21 cellular contexts compared by ENCODE assay signal in the genomic region with DNA sequence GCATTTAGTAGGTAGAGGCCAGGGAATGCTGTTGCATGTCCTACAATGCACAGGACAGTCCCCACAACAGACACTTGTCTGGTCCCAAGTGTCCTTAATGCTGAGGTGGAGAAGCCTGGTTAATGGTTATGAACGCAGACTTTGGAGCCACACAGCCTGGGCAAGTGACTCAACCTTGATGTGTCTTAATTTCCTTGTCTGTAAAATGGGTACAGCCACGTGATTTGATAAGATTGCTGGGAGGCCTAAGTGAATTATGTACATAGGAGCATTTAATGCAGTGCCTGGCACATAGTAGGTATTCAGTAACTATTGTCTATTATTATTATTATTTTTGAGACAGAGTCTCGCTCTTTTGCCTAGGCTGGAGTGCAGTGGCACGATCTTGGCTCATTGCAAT. TPM values are rescaled to one million over a fixed set of nuclear protein-coding genes. Genes with fewer than 3 reads are reported as not detected.
DNase-seq lines count a peak whose midpoint lies in the region; ATAC-seq, FAIRE-seq and TF ChIP-seq lines count a peak whose summit lies in the region.
"Had no signal": no experiment of that assay in that cellular context is flagged by ENCODE, and none has a peak within 500 bp of the region (broad histone marks: within the 10 kb centered on the region; RNA-seq: fewer than 3 reads in every experiment).

No MANE protein-coding gene starts in this region.

- H3K27me3 ChIP-seq in HepG2 (ENCODE audit: control insufficient read depth in 1 of 2, insufficient read depth in 2 of 2, low read length in 2 of 2) (peaks cover 0 to 25% of the 10 kb centered on the region in 2 experiments; a peak in 2 of 5 replicates), right lobe of liver (no peaks in the 10 kb centered on the region)
- H3K27me3 ChIP-seq: BLaER1 treated with 17β-estradiol and CSF1 and Interleukin-3, amounts not matched to agents 10 nM and 100 nM had no signal

- no peak for TF ChIP-seq RAD21 in HepG2 (CRISPR knock-in tag; IDR thresholded peaks at IDR 0.05)

- H2AFZ ChIP-seq in HepG2 (ENCODE audit: low read length) = no peak overlapping the region

- TF ChIP-seq EP300 in HepG2 (IDR thresholded peaks at IDR 0.05; ENCODE audit: low read depth in 2 of 2, low read length in 2 of 2) (no peak), HepG2 (CRISPR knock-in tag; IDR thresholded peaks at IDR 0.05; ENCODE audit: borderline replicate concordance) (no peak)

- intact Hi-C loops in HepG2 (cut with micrococcal nuclease; ENCODE audit: unreplicated experiment) = no loop called here
- intact Hi-C loops in right lobe of liver (cut with DNase I) = no loop called here

- no peak overlapping the region for H3K9ac ChIP-seq in HepG2 (ENCODE audit: insufficient read depth, low read depth, low read length)
- H3K9ac ChIP-seq: BLaER1 treated with 17β-estradiol and CSF1 and Interleukin-3, amounts not matched to agents 10 nM and 100 nM had no signal

- H4K20me1 ChIP-seq in HepG2 (ENCODE audit: insufficient read depth, low read length) = no peaks in the 10 kb centered on the region; the same call in 1 of the 2 replicates

- no peaks in the 10 kb centered on the region for H3K9me3 Mint-ChIP-seq in chondrocyte (ENCODE audit: low read depth)
- H3K9me3 Mint-ChIP-seq: CD4-positive, alpha-beta T cell; CD8-positive, alpha-beta T cell had no signal

- H3K4me3 ChIP-seq in HepG2 (replicated peaks in 1 of 3; ENCODE audit: insufficient read depth in 1 of 3, low read depth in 2 of 3, low read length in 3 of 3) = no peak overlapping the region
- no peak overlapping the region for H3K4me3 ChIP-seq in right lobe of liver
- H3K4me3 ChIP-seq: A549; BLaER1 treated with 17β-estradiol and CSF1 and Interleukin-3, amounts not matched to agents 10 nM and 100 nM had no signal

- ATAC-seq in HepG2 = no peak
- ATAC-seq in right lobe of liver = no peak
- ATAC-seq in left lobe of liver = no peak
- ATAC-seq: A549; CD8-positive, alpha-beta T cell had no signal

- H3K27ac ChIP-seq in HepG2 (ENCODE audit: extremely low read length, insufficient read depth, low read length) = no peak overlapping the region
- H3K27ac ChIP-seq in right lobe of liver = no peak overlapping the region
- H3K27ac ChIP-seq: 22Rv1; A549; BLaER1 treated with 17β-estradiol and CSF1 and Interleukin-3, amounts not matched to agents 10 nM and 100 nM; C4-2B had no signal

- no peak for DNase-seq in HepG2 (ENCODE audit: low spot score)
- DNase-seq in right lobe of liver = no peak
- DNase-seq in chondrocyte (ENCODE audit: low spot score) = peak; percentile 2
- no peak for DNase-seq in NCI-H1105 (lab: John Stamatoyannopoulos, UW)
- DNase-seq in left lobe of liver (ENCODE audit: low spot score) = no peak
- DNase-seq: AML-193; Caco-2; Calu3; CD4-positive, alpha-beta T cell; CD8-positive, alpha-beta T cell; DMS79 treated with DMSO at 0.1 percent for 48 hours; GF-D8 had no signal

- no peak for FAIRE-seq in HepG2 (lab: Jason Lieb, UNC)
- FAIRE-seq: A549, D721Med, G401.6, GM12891, GM19239 had no signal

- peaks cover 20% of the 10 kb centered on the region for H3K4me1 Mint-ChIP-seq in chondrocyte (ENCODE audit: low read depth)

- no peak overlapping the region for H3K27ac Mint-ChIP-seq in chondrocyte (ENCODE audit: unreplicated experiment)
- H3K27ac Mint-ChIP-seq: B cell; CD4-positive, alpha-beta T cell; CD8-positive, alpha-beta T cell had no signal

- TF ChIP-seq CTCF in HepG2 (CRISPR knock-in tag; IDR thresholded peaks at IDR 0.05) (no peak), right lobe of liver (IDR thresholded peaks at IDR 0.05) (no peak), chondrocyte (IDR thresholded peaks at IDR 0.05) (no peak)

- no peak overlapping the region for H3K4me3 Mint-ChIP-seq in chondrocyte (ENCODE audit: unreplicated experiment)
- H3K4me3 Mint-ChIP-seq: B cell; CD4-positive, alpha-beta T cell; CD8-positive, alpha-beta T cell had no signal

- CTCF ChIA-PET in HepG2 (lab: Yijun Ruan, JAX; ENCODE audit: low intra/inter-chr PET ratio, low total read pairs) = no interaction called here

- no TSS peak for BruUV-seq in HepG2 (replicated peaks; lab: Mats Ljungman, UMichigan)

- H3K36me3 Mint-ChIP-seq in chondrocyte (ENCODE audit: low read depth) = no peaks in the 10 kb centered on the region
- H3K36me3 Mint-ChIP-seq: CD8-positive, alpha-beta T cell had no signal

- no peak for TF ChIP-seq POLR2A in HepG2 (IDR thresholded peaks at IDR 0.05; ENCODE audit: insufficient read depth in 1 of 2, low read depth in 2 of 2, low read length in 2 of 2)
- TF ChIP-seq POLR2A in right lobe of liver (IDR thresholded peaks at IDR 0.05) = no peak

- H3K36me3 ChIP-seq in HepG2 (replicated peaks in 1 of 2; ENCODE audit: control insufficient read depth in 1 of 2, insufficient read depth in 2 of 2, low read length in 2 of 2) = no peaks in the 10 kb centered on the region
- no peaks in the 10 kb centered on the region for H3K36me3 ChIP-seq in right lobe of liver

- POLR2A ChIA-PET in HepG2 (lab: Yijun Ruan, JAX) = no interaction called here

- no peaks in the 10 kb centered on the region for H3K79me2 ChIP-seq in HepG2 (ENCODE audit: insufficient read depth, low read length)

- WGBS in HepG2 (ENCODE audit: low lambda C conversion rate) = 20% methylated on average over 4 of the region's 4 CpGs
- WGBS in right lobe of liver (ENCODE audit: insufficient coverage, low coverage, low lambda C conversion rate, missing lambda C conversion rate) = 81% methylated on average over 3 of the region's 4 CpGs

- H3K4me2 ChIP-seq in HepG2 (ENCODE audit: low read depth, low read length) = no peak overlapping the region
- H3K4me2 ChIP-seq: A549; BLaER1 treated with 17β-estradiol and CSF1 and Interleukin-3, amounts not matched to agents 10 nM and 100 nM had no signal

- H3K27me3 Mint-ChIP-seq in chondrocyte (ENCODE audit: low read depth) = no peaks in the 10 kb centered on the region

- in situ Hi-C loops in HepG2 (cut with HindIII; ENCODE audit: extremely low pct_ligation_motif_present, low pct_unique_long_range_greater_than_20kb) = no loop called here

- H3K9me3 ChIP-seq in HepG2 (ENCODE audit: low read length) (no peaks in the 10 kb centered on the region), right lobe of liver (no peaks in the 10 kb centered on the region)
- H3K9me3 ChIP-seq: A549, Caco-2 had no signal

- H3K4me1 ChIP-seq in HepG2 (ENCODE audit: insufficient read depth, low read length) (no peaks in the 10 kb centered on the region), right lobe of liver (no peaks in the 10 kb centered on the region)
- H3K4me1 ChIP-seq: A549, Caco-2 had no signal

RNA-seq across cellular contexts. Expression of a gene that starts 11.4 kb away (rescaled TPM):
- total RNA-seq in HepG2 (2016; rRNA removed; fragmentation: Illumina TruSeq; extraction: Trizol) (not detected in 2 replicates), right lobe of liver (under 1 TPM in 5 of 6 experiments, not detected in 1; 0.18 to 0.51 (median 0.22) TPM), chondrocyte (2.9 to 14.6 TPM (median 13.0 TPM) in 3 replicates), left lobe of liver (0.20 TPM)
- not detected in 2 replicates for total RNA-seq in HepG2 (2016; cell fraction: cytosol; rRNA removed; fragmentation: Illumina TruSeq; extraction: Trizol; ENCODE audit: low read depth)
- total RNA-seq in HepG2 (2016; cell fraction: insoluble cytoplasmic fraction; rRNA removed; fragmentation: Illumina TruSeq; extraction: Trizol) = not detected in 2 replicates
- not detected in 2 replicates for total RNA-seq in HepG2 (2016; cell fraction: membrane; rRNA removed; fragmentation: Illumina TruSeq; extraction: Trizol)
- not detected in 2 replicates for total RNA-seq in HepG2 (2016; cell fraction: nucleus; rRNA removed; fragmentation: Illumina TruSeq; extraction: Trizol)
- polyA plus RNA-seq in HepG2 (2011; rRNA removed) = not detected in 2 replicates
- polyA plus RNA-seq in HepG2 (2011; cell fraction: cytosol; rRNA removed) = not detected in 2 replicates
- polyA plus RNA-seq in HepG2 (2011; cell fraction: nucleus; rRNA removed) = not detected in 2 replicates
- polyA plus RNA-seq in HepG2 (2012) = not detected in 2 replicates
- not detected in 2 replicates for polyA plus RNA-seq in HepG2 (2016; cell fraction: cytosol; fragmentation: Illumina TruSeq; extraction: Trizol; ENCODE audit: low read depth)
- not detected in 2 replicates for polyA plus RNA-seq in HepG2 (2016; cell fraction: insoluble cytoplasmic fraction; fragmentation: Illumina TruSeq; extraction: Trizol; ENCODE audit: low read depth)
- not detected in 2 replicates for polyA plus RNA-seq in HepG2 (2016; cell fraction: membrane; fragmentation: Illumina TruSeq; extraction: Trizol; ENCODE audit: low read depth)
- not detected in 2 replicates for polyA plus RNA-seq in HepG2 (2016; cell fraction: nucleus; fragmentation: Illumina TruSeq; extraction: Trizol; ENCODE audit: insufficient read depth, low read depth)
- not detected in 2 replicates for polyA minus RNA-seq in HepG2 (2011; rRNA and poly(A)+ RNA removed; ENCODE audit: low replicate concordance)
- not detected in 2 replicates for polyA minus RNA-seq in HepG2 (2011; cell fraction: cytosol; rRNA and poly(A)+ RNA removed)
- not detected in 2 replicates for polyA minus RNA-seq in HepG2 (2011; cell fraction: nucleus; rRNA and poly(A)+ RNA removed)
- total RNA-seq: CD4-positive, alpha-beta T cell; CD8-positive, alpha-beta T cell had no signal

RNA-seq across cellular contexts. Expression of a gene that starts 52.9 kb away (rescaled TPM):
- total RNA-seq in HepG2 (2016; rRNA removed; fragmentation: Illumina TruSeq; extraction: Trizol) (8.4 and 9.7 TPM in 2 replicates), right lobe of liver (1 to 10 TPM; 2.3 to 3.2 (median 2.7) TPM), chondrocyte (4.3 to 4.6 TPM (median 4.4 TPM) in 3 replicates), left lobe of liver (2.6 TPM)
- 1.2 and 1.3 TPM in 2 replicates for total RNA-seq in HepG2 (2016; cell fraction: cytosol; rRNA removed; fragmentation: Illumina TruSeq; extraction: Trizol; ENCODE audit: low read depth)
- total RNA-seq in HepG2 (2016; cell fraction: insoluble cytoplasmic fraction; rRNA removed; fragmentation: Illumina TruSeq; extraction: Trizol) = 7.8 and 8.8 TPM in 2 replicates
- 3.7 and 4.2 TPM in 2 replicates for total RNA-seq in HepG2 (2016; cell fraction: membrane; rRNA removed; fragmentation: Illumina TruSeq; extraction: Trizol)
- total RNA-seq in HepG2 (2016; cell fraction: nucleus; rRNA removed; fragmentation: Illumina TruSeq; extraction: Trizol) = 5.4 and 5.7 TPM in 2 replicates
- polyA plus RNA-seq in HepG2 (2011; rRNA removed) = 3.7 and 4.1 TPM in 2 replicates
- polyA plus RNA-seq in HepG2 (2011; cell fraction: cytosol; rRNA removed) = 4.0 and 4.1 TPM in 2 replicates
- 2.9 and 3.2 TPM in 2 replicates for polyA plus RNA-seq in HepG2 (2011; cell fraction: nucleus; rRNA removed)
- 2.7 and 3.3 TPM in 2 replicates for polyA plus RNA-seq in HepG2 (2012)
- 0.53 and 0.58 TPM in 2 replicates for polyA plus RNA-seq in HepG2 (2016; cell fraction: cytosol; fragmentation: Illumina TruSeq; extraction: Trizol; ENCODE audit: low read depth)
- polyA plus RNA-seq in HepG2 (2016; cell fraction: insoluble cytoplasmic fraction; fragmentation: Illumina TruSeq; extraction: Trizol; ENCODE audit: low read depth) = 7.8 and 8.0 TPM in 2 replicates
- polyA plus RNA-seq in HepG2 (2016; cell fraction: membrane; fragmentation: Illumina TruSeq; extraction: Trizol; ENCODE audit: low read depth) = 1.7 and 2.1 TPM in 2 replicates
- 4.3 and 4.4 TPM in 2 replicates for polyA plus RNA-seq in HepG2 (2016; cell fraction: nucleus; fragmentation: Illumina TruSeq; extraction: Trizol; ENCODE audit: insufficient read depth, low read depth)
- 14.6 and 20.7 TPM in 2 replicates for polyA minus RNA-seq in HepG2 (2011; rRNA and poly(A)+ RNA removed; ENCODE audit: low replicate concordance)
- 6.3 and 6.7 TPM in 2 replicates for polyA minus RNA-seq in HepG2 (2011; cell fraction: cytosol; rRNA and poly(A)+ RNA removed)
- 12.4 and 13.6 TPM in 2 replicates for polyA minus RNA-seq in HepG2 (2011; cell fraction: nucleus; rRNA and poly(A)+ RNA removed)

RNA-seq across cellular contexts. Expression of a gene that starts 53.1 kb away (rescaled TPM):
- 161 and 187 TPM in 2 replicates for total RNA-seq in HepG2 (2016; rRNA removed; fragmentation: Illumina TruSeq; extraction: Trizol)
- total RNA-seq in HepG2 (2016; cell fraction: cytosol; rRNA removed; fragmentation: Illumina TruSeq; extraction: Trizol; ENCODE audit: low read depth) = 32.3 and 33.7 TPM in 2 replicates
- 167 and 188 TPM in 2 replicates for total RNA-seq in HepG2 (2016; cell fraction: insoluble cytoplasmic fraction; rRNA removed; fragmentation: Illumina TruSeq; extraction: Trizol)
- total RNA-seq in HepG2 (2016; cell fraction: membrane; rRNA removed; fragmentation: Illumina TruSeq; extraction: Trizol) = 30.4 and 39.3 TPM in 2 replicates
- 102 and 109 TPM in 2 replicates for total RNA-seq in HepG2 (2016; cell fraction: nucleus; rRNA removed; fragmentation: Illumina TruSeq; extraction: Trizol)
- 75.7 and 83.2 TPM in 2 replicates for polyA plus RNA-seq in HepG2 (2011; rRNA removed)
- 67.0 and 87.1 TPM in 2 replicates for polyA plus RNA-seq in HepG2 (2011; cell fraction: cytosol; rRNA removed)
- polyA plus RNA-seq in HepG2 (2011; cell fraction: nucleus; rRNA removed) = 40.6 and 43.3 TPM in 2 replicates
- 92.8 and 103 TPM in 2 replicates for polyA plus RNA-seq in HepG2 (2012)
- 19.8 and 20.9 TPM in 2 replicates for polyA plus RNA-seq in HepG2 (2016; cell fraction: cytosol; fragmentation: Illumina TruSeq; extraction: Trizol; ENCODE audit: low read depth)
- 215 and 249 TPM in 2 replicates for polyA plus RNA-seq in HepG2 (2016; cell fraction: insoluble cytoplasmic fraction; fragmentation: Illumina TruSeq; extraction: Trizol; ENCODE audit: low read depth)
- polyA plus RNA-seq in HepG2 (2016; cell fraction: membrane; fragmentation: Illumina TruSeq; extraction: Trizol; ENCODE audit: low read depth) = 27.9 and 30.1 TPM in 2 replicates
- 177 and 193 TPM in 2 replicates for polyA plus RNA-seq in HepG2 (2016; cell fraction: nucleus; fragmentation: Illumina TruSeq; extraction: Trizol; ENCODE audit: insufficient read depth, low read depth)
- polyA minus RNA-seq in HepG2 (2011; rRNA and poly(A)+ RNA removed; ENCODE audit: low replicate concordance) = 23.1 and 28.4 TPM in 2 replicates
- polyA minus RNA-seq in HepG2 (2011; cell fraction: cytosol; rRNA and poly(A)+ RNA removed) = 38.3 and 41.9 TPM in 2 replicates
- polyA minus RNA-seq in HepG2 (2011; cell fraction: nucleus; rRNA and poly(A)+ RNA removed) = 49.6 and 51.1 TPM in 2 replicates
- 10 to 100 TPM; 16.6 to 40.4 (median 21.2) TPM for total RNA-seq in right lobe of liver
- total RNA-seq in chondrocyte = 37.7 to 40.5 TPM (median 39.9 TPM) in 3 replicates
- total RNA-seq in left lobe of liver = 13.6 TPM
